1 cellular context compared by ENCODE assay signal in the genomic region with DNA sequence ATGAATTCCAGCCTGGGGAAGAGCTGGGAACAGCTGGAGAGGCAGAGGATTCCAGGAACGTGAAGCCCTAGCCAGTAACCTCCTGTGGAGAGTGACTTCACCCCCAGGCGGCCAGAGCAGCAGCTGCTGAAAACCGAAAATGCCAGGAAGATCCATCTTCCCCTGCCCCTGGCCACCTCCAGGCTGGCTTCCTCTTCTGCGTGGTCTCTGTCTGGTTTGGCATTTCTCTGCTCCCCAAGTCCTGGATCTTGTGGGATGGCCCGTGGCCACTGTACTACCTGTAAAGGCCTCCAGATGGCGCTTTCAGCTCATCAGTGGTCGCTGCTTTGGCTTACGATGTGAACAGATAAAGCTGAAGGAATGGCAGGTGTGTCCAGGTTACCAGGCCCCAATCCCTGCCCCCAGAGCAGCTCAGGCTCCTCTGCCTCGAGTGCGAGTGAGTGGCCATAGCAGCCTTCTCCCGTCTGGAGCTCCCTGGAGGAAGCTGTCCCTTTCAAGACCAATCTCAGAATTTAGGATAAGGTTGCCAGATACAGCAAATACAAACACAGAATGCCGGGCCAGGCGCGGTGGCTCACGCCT.
TF ChIP-seq lines count a peak whose summit lies in the region.

No MANE protein-coding gene starts in this region.

TF ChIP-seq in K562, 482 proteins besides CTCF, POLR2A, EP300 and RAD21 (continued from another document and continues in another):
- TF ChIP-seq, protein P1, sequence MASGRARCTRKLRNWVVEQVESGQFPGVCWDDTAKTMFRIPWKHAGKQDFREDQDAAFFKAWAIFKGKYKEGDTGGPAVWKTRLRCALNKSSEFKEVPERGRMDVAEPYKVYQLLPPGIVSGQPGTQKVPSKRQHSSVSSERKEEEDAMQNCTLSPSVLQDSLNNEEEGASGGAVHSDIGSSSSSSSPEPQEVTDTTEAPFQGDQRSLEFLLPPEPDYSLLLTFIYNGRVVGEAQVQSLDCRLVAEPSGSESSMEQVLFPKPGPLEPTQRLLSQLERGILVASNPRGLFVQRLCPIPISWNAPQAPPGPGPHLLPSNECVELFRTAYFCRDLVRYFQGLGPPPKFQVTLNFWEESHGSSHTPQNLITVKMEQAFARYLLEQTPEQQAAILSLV (tag; IDR thresholded peaks at IDR 0.05) = no peak
- TF ChIP-seq, protein P2, sequence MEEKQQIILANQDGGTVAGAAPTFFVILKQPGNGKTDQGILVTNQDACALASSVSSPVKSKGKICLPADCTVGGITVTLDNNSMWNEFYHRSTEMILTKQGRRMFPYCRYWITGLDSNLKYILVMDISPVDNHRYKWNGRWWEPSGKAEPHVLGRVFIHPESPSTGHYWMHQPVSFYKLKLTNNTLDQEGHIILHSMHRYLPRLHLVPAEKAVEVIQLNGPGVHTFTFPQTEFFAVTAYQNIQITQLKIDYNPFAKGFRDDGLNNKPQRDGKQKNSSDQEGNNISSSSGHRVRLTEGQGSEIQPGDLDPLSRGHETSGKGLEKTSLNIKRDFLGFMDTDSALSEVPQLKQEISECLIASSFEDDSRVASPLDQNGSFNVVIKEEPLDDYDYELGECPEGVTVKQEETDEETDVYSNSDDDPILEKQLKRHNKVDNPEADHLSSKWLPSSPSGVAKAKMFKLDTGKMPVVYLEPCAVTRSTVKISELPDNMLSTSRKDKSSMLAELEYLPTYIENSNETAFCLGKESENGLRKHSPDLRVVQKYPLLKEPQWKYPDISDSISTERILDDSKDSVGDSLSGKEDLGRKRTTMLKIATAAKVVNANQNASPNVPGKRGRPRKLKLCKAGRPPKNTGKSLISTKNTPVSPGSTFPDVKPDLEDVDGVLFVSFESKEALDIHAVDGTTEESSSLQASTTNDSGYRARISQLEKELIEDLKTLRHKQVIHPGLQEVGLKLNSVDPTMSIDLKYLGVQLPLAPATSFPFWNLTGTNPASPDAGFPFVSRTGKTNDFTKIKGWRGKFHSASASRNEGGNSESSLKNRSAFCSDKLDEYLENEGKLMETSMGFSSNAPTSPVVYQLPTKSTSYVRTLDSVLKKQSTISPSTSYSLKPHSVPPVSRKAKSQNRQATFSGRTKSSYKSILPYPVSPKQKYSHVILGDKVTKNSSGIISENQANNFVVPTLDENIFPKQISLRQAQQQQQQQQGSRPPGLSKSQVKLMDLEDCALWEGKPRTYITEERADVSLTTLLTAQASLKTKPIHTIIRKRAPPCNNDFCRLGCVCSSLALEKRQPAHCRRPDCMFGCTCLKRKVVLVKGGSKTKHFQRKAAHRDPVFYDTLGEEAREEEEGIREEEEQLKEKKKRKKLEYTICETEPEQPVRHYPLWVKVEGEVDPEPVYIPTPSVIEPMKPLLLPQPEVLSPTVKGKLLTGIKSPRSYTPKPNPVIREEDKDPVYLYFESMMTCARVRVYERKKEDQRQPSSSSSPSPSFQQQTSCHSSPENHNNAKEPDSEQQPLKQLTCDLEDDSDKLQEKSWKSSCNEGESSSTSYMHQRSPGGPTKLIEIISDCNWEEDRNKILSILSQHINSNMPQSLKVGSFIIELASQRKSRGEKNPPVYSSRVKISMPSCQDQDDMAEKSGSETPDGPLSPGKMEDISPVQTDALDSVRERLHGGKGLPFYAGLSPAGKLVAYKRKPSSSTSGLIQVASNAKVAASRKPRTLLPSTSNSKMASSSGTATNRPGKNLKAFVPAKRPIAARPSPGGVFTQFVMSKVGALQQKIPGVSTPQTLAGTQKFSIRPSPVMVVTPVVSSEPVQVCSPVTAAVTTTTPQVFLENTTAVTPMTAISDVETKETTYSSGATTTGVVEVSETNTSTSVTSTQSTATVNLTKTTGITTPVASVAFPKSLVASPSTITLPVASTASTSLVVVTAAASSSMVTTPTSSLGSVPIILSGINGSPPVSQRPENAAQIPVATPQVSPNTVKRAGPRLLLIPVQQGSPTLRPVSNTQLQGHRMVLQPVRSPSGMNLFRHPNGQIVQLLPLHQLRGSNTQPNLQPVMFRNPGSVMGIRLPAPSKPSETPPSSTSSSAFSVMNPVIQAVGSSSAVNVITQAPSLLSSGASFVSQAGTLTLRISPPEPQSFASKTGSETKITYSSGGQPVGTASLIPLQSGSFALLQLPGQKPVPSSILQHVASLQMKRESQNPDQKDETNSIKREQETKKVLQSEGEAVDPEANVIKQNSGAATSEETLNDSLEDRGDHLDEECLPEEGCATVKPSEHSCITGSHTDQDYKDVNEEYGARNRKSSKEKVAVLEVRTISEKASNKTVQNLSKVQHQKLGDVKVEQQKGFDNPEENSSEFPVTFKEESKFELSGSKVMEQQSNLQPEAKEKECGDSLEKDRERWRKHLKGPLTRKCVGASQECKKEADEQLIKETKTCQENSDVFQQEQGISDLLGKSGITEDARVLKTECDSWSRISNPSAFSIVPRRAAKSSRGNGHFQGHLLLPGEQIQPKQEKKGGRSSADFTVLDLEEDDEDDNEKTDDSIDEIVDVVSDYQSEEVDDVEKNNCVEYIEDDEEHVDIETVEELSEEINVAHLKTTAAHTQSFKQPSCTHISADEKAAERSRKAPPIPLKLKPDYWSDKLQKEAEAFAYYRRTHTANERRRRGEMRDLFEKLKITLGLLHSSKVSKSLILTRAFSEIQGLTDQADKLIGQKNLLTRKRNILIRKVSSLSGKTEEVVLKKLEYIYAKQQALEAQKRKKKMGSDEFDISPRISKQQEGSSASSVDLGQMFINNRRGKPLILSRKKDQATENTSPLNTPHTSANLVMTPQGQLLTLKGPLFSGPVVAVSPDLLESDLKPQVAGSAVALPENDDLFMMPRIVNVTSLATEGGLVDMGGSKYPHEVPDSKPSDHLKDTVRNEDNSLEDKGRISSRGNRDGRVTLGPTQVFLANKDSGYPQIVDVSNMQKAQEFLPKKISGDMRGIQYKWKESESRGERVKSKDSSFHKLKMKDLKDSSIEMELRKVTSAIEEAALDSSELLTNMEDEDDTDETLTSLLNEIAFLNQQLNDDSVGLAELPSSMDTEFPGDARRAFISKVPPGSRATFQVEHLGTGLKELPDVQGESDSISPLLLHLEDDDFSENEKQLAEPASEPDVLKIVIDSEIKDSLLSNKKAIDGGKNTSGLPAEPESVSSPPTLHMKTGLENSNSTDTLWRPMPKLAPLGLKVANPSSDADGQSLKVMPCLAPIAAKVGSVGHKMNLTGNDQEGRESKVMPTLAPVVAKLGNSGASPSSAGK (IDR thresholded peaks at IDR 0.05) = no peak
- TF ChIP-seq, protein P3, sequence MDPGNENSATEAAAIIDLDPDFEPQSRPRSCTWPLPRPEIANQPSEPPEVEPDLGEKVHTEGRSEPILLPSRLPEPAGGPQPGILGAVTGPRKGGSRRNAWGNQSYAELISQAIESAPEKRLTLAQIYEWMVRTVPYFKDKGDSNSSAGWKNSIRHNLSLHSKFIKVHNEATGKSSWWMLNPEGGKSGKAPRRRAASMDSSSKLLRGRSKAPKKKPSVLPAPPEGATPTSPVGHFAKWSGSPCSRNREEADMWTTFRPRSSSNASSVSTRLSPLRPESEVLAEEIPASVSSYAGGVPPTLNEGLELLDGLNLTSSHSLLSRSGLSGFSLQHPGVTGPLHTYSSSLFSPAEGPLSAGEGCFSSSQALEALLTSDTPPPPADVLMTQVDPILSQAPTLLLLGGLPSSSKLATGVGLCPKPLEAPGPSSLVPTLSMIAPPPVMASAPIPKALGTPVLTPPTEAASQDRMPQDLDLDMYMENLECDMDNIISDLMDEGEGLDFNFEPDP (CRISPR knock-in tag; IDR thresholded peaks at IDR 0.05) = no peak
- TF ChIP-seq ZKSCAN1 (IDR thresholded peaks at IDR 0.05; ENCODE audit: low read depth, low read length) (no peak), ZBTB8A (IDR thresholded peaks at IDR 0.05; ENCODE audit: partially characterized antibody) (no peak), ZFP30 (CRISPR knock-in tag; IDR thresholded peaks at IDR 0.05; ENCODE audit: borderline replicate concordance) (no peak), ARID2 (IDR thresholded peaks at IDR 0.05) (peak; percentile 98), KDM5B (IDR thresholded peaks at IDR 0.05; ENCODE audit: insufficient replicate concordance, low read depth, low read length) (no peak), CREM (IDR thresholded peaks at IDR 0.05; ENCODE audit: low read depth) (peak; percentile 50), TEAD1 (CRISPR knock-in tag; IDR thresholded peaks at IDR 0.05) (peak; percentile 21 to 59; a peak in 2 of 4 replicates), FOXA1 (IDR thresholded peaks at IDR 0.05; ENCODE audit: borderline replicate concordance) (no peak), BHLHE40 (IDR thresholded peaks at IDR 0.05; ENCODE audit: low read length) (0 out of 2 replicates have a peak, but pooled peaks have one; percentile 22), HNRNPLL (IDR thresholded peaks at IDR 0.05; ENCODE audit: low read depth, low read length, poor library complexity, severe bottlenecking) (no peak), ZBED1 (IDR thresholded peaks at IDR 0.05) (no peak), CSDE1 (IDR thresholded peaks at IDR 0.05) (no peak), FOXA3 (CRISPR knock-in tag; conservative IDR thresholded peaks at IDR 0.05 in 1 of 2, IDR thresholded peaks at IDR 0.05 in 1 of 2) (no peak)
- TF ChIP-seq, protein P4, sequence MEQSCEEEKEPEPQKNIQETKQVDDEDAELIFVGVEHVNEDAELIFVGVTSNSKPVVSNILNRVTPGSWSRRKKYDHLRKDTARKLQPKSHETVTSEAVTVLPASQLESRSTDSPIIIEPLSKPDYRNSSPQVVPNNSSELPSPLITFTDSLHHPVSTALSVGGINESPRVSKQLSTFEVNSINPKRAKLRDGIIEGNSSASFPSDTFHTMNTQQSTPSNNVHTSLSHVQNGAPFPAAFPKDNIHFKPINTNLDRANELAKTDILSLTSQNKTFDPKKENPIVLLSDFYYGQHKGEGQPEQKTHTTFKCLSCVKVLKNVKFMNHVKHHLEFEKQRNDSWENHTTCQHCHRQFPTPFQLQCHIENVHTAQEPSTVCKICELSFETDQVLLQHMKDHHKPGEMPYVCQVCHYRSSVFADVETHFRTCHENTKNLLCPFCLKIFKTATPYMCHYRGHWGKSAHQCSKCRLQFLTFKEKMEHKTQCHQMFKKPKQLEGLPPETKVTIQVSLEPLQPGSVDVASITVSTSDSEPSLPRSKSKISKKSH (CRISPR knock-in tag; IDR thresholded peaks at IDR 0.05) = no peak
- TF ChIP-seq, protein P5, sequence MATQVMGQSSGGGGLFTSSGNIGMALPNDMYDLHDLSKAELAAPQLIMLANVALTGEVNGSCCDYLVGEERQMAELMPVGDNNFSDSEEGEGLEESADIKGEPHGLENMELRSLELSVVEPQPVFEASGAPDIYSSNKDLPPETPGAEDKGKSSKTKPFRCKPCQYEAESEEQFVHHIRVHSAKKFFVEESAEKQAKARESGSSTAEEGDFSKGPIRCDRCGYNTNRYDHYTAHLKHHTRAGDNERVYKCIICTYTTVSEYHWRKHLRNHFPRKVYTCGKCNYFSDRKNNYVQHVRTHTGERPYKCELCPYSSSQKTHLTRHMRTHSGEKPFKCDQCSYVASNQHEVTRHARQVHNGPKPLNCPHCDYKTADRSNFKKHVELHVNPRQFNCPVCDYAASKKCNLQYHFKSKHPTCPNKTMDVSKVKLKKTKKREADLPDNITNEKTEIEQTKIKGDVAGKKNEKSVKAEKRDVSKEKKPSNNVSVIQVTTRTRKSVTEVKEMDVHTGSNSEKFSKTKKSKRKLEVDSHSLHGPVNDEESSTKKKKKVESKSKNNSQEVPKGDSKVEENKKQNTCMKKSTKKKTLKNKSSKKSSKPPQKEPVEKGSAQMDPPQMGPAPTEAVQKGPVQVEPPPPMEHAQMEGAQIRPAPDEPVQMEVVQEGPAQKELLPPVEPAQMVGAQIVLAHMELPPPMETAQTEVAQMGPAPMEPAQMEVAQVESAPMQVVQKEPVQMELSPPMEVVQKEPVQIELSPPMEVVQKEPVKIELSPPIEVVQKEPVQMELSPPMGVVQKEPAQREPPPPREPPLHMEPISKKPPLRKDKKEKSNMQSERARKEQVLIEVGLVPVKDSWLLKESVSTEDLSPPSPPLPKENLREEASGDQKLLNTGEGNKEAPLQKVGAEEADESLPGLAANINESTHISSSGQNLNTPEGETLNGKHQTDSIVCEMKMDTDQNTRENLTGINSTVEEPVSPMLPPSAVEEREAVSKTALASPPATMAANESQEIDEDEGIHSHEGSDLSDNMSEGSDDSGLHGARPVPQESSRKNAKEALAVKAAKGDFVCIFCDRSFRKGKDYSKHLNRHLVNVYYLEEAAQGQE (CRISPR knock-in tag; IDR thresholded peaks at IDR 0.05; ENCODE audit: low read depth) = peak; percentile 61; the same call in 1 of the 2 replicates
- TF ChIP-seq, protein P6, sequence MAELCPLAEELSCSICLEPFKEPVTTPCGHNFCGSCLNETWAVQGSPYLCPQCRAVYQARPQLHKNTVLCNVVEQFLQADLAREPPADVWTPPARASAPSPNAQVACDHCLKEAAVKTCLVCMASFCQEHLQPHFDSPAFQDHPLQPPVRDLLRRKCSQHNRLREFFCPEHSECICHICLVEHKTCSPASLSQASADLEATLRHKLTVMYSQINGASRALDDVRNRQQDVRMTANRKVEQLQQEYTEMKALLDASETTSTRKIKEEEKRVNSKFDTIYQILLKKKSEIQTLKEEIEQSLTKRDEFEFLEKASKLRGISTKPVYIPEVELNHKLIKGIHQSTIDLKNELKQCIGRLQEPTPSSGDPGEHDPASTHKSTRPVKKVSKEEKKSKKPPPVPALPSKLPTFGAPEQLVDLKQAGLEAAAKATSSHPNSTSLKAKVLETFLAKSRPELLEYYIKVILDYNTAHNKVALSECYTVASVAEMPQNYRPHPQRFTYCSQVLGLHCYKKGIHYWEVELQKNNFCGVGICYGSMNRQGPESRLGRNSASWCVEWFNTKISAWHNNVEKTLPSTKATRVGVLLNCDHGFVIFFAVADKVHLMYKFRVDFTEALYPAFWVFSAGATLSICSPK (IDR thresholded peaks at IDR 0.05; ENCODE audit: borderline replicate concordance) = no peak
- TF ChIP-seq, protein P7, sequence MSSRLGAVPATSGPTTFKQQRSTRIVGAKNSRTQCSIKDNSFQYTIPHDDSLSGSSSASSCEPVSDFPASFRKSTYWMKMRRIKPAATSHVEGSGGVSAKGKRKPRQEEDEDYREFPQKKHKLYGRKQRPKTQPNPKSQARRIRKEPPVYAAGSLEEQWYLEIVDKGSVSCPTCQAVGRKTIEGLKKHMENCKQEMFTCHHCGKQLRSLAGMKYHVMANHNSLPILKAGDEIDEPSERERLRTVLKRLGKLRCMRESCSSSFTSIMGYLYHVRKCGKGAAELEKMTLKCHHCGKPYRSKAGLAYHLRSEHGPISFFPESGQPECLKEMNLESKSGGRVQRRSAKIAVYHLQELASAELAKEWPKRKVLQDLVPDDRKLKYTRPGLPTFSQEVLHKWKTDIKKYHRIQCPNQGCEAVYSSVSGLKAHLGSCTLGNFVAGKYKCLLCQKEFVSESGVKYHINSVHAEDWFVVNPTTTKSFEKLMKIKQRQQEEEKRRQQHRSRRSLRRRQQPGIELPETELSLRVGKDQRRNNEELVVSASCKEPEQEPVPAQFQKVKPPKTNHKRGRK (tag; IDR thresholded peaks at IDR 0.05) = no peak
